ENCODE assay signal across 8 cellular contexts in genomic region chr7:2758673-2759603, GRCh38.
DNase-seq lines count a peak whose midpoint lies in the region; ATAC-seq and TF ChIP-seq lines count a peak whose summit lies in the region.

No MANE protein-coding gene starts in this region.

- H3K27me3 ChIP-seq in hepatocyte = no peaks in the 10 kb centered on the region

- no peaks in the 10 kb centered on the region for H3K27me3 Mint-ChIP-seq in activated B cell treated with CpG ODN at 0.5 μM for 24 hours

- 96% methylated on average over 18 of the region's 18 CpGs for WGBS in hepatocyte (ENCODE audit: low lambda C conversion rate, missing lambda C conversion rate)

- DNase-seq in activated CD4-positive, alpha-beta T cell treated with anti-CD3 and anti-CD28 coated beads for 48 hours = peak; percentile 24
- DNase-seq in activated CD4-positive, alpha-beta T cell treated with anti-CD3 and anti-CD28 coated beads, Interleukin-2, amount 50 U/mL, for 4 hours = no peak
- no peak for DNase-seq in activated B cell treated with CpG ODN at 0.5 μM for 24 hours
- DNase-seq in hepatocyte (ENCODE audit: low spot score) = no peak
- DNase-seq in AG08395 (ENCODE audit: low spot score) = no peak
- DNase-seq in GM13976 (ENCODE audit: low spot score) = no peak

- peak overlapping the region; percentile 65 for H3K4me3 Mint-ChIP-seq in activated B cell treated with CpG ODN at 0.5 μM for 24 hours

- H3K27ac Mint-ChIP-seq in activated B cell treated with CpG ODN at 0.5 μM for 24 hours = peak overlapping the region; percentile 89

- peaks cover 43% of the 10 kb centered on the region for H3K4me1 Mint-ChIP-seq in activated B cell treated with CpG ODN at 0.5 μM for 24 hours

- no peaks in the 10 kb centered on the region for H3K9me2 ChIP-seq in hepatocyte (replicated peaks; ENCODE audit: insufficient read depth)

- CTCF ChIA-PET in activated B cell treated with CpG ODN at 0.5 μM for 24 hours (lab: Charles Lee) = interaction anchor here (1.6 to 2.6 kb wide), 3 partner anchors 14 to 49 kb away, joined by 5 to 9 read pairs (median 6); no protein-coding TSS in a partner anchor

- no peak overlapping the region for H2AFZ ChIP-seq in hepatocyte

- TF ChIP-seq CTCF in activated B cell treated with CpG ODN at 0.5 μM for 24 hours (IDR thresholded peaks at IDR 0.05) (no peak), hepatocyte (IDR thresholded peaks at IDR 0.05; ENCODE audit: poor library complexity) (no peak), GM13976 (IDR thresholded peaks at IDR 0.05; ENCODE audit: borderline replicate concordance, control extremely low read depth, extremely low read depth, insufficient read depth, missing control alignments) (no peak)

- in situ Hi-C loops in GM13976 (cut with MboI; ENCODE audit: low sequenced_read_pairs, unreplicated experiment) = no loop called here

- H3K4me2 ChIP-seq in hepatocyte = peak overlapping the region; percentile 50

- POLR2A ChIA-PET in activated B cell treated with CpG ODN at 0.5 μM for 24 hours (lab: Charles Lee) = interaction anchor here (0.9 to 3.4 kb wide), 13 partner anchors 13 to 88 kb away, joined by 3 to 36 read pairs (median 5); no protein-coding TSS in a partner anchor

- H3K9me3 Mint-ChIP-seq in activated B cell treated with CpG ODN at 0.5 μM for 24 hours = no peaks in the 10 kb centered on the region

- intact Hi-C loops in activated B cell treated with CpG ODN at 0.5 μM for 24 hours (cut with micrococcal nuclease) = loop anchor here (1.0 to 10.0 kb wide), 4 partner anchors 14 to 306 kb away; no protein-coding TSS in a partner anchor

- ATAC-seq in activated B cell treated with CpG ODN at 0.5 μM for 24 hours (ENCODE audit: low read depth) = no peak
- no peak for ATAC-seq in GM18517 (IDR thresholded peaks at IDR 0.05; ENCODE audit: unreplicated experiment)

- H3K36me3 ChIP-seq in hepatocyte (replicated peaks; ENCODE audit: insufficient read depth, low read depth) = no peaks in the 10 kb centered on the region

- H3K27ac ChIP-seq in hepatocyte (peak overlapping the region; percentile 87), temporal lobe (ENCODE audit: low read depth, low read length) (peak overlapping the region; percentile 58)

- H3K4me1 ChIP-seq in hepatocyte (ENCODE audit: insufficient read depth) = peaks cover 27% of the 10 kb centered on the region

- H3K4me3 ChIP-seq in hepatocyte = no peak overlapping the region

- H3K79me2 ChIP-seq in hepatocyte = peaks cover 33% of the 10 kb centered on the region

- peaks cover 66% of the 10 kb centered on the region for H3K36me3 Mint-ChIP-seq in activated B cell treated with CpG ODN at 0.5 μM for 24 hours (ENCODE audit: low read depth)

- H3K9me3 ChIP-seq in hepatocyte (ENCODE audit: low read depth) = no peaks in the 10 kb centered on the region

- H4K20me1 ChIP-seq in hepatocyte (ENCODE audit: insufficient read depth, poor library complexity, severe bottlenecking) = no peaks in the 10 kb centered on the region
